ENCODE assay signal across 8 cellular contexts in genomic region chr3:194686816-194687637, GRCh38. TPM values are rescaled to one million over a fixed set of nuclear protein-coding genes. Genes with fewer than 3 reads are reported as not detected.
DNase-seq lines count a peak whose midpoint lies in the region; ATAC-seq and TF ChIP-seq lines count a peak whose summit lies in the region.

No MANE protein-coding gene starts in this region.

- H3K9me2 ChIP-seq in DOHH2 (replicated peaks; ENCODE audit: control insufficient read depth, low read length) (no peaks in the 10 kb centered on the region), neural cell (ENCODE audit: insufficient read depth, low read length) (no peaks in the 10 kb centered on the region)

- H3K4me1 Mint-ChIP-seq in activated T-cell treated with anti-CD3 and anti-CD28 coated beads, Interleukin-2, amount 50 U/mL, for 4 hours (ENCODE audit: low read depth): peaks cover 66% of the 10 kb centered on the region

- no peak for TF ChIP-seq RAD21 in neural cell (conservative IDR thresholded peaks at IDR 0.05)

- no peak for TF ChIP-seq EP300 in neural cell (conservative IDR thresholded peaks at IDR 0.05; ENCODE audit: poor library complexity, severe bottlenecking)

- peak overlapping the region; percentile 95 for H3K27ac ChIP-seq in DOHH2 (ENCODE audit: low read depth, low read length)
- H3K27ac ChIP-seq in HUES6 (ENCODE audit: low read depth, low read length): no peak overlapping the region
- H3K27ac ChIP-seq in neural cell (ENCODE audit: low read length): peak overlapping the region; percentile 7

- H2AFZ ChIP-seq in neural cell (ENCODE audit: low read depth, low read length): no peak overlapping the region

- peak; percentile 13 to 18 for ATAC-seq in activated T-cell treated with anti-CD3 and anti-CD28 coated beads, Interleukin-2, amount 50 U/mL, for 4 hours
- ATAC-seq in HG03045 (IDR thresholded peaks at IDR 0.05; ENCODE audit: unreplicated experiment) (no peak), HG02852 (IDR thresholded peaks at IDR 0.05; ENCODE audit: unreplicated experiment) (no peak)

- H3K36me3 ChIP-seq in DOHH2 (ENCODE audit: control insufficient read depth, low read length) (peaks cover 9% of the 10 kb centered on the region; the same call in 1 of the 2 replicates), HUES6 (ENCODE audit: control insufficient read depth, insufficient read depth, low read length) (no peaks in the 10 kb centered on the region), neural cell (ENCODE audit: insufficient read depth, low read length) (no peaks in the 10 kb centered on the region)

- H3K27me3 ChIP-seq in DOHH2 (ENCODE audit: control insufficient read depth, low read length): peaks cover 22% of the 10 kb centered on the region
- H3K27me3 ChIP-seq in HUES6 (ENCODE audit: control insufficient read depth, insufficient read depth, low read length): peaks cover 35% of the 10 kb centered on the region
- H3K27me3 ChIP-seq in neural cell (ENCODE audit: insufficient read depth, low read depth, low read length): peaks cover 55% of the 10 kb centered on the region

- TF ChIP-seq CTCF in DOHH2 (IDR thresholded peaks at IDR 0.05; ENCODE audit: low read depth, low read length, poor library complexity, severe bottlenecking): no peak
- TF ChIP-seq CTCF in fibroblast of villous mesenchyme (IDR thresholded peaks at IDR 0.05; ENCODE audit: insufficient read depth, low read depth, low read length): no peak
- TF ChIP-seq CTCF in neural cell (IDR thresholded peaks at IDR 0.05; ENCODE audit: poor library complexity, severe bottlenecking): no peak

- DNase-seq in activated T-cell treated with anti-CD3 and anti-CD28 coated beads, Interleukin-2, amount 50 U/mL, for 4 hours: peak; percentile 20
- peak; percentile 55 for DNase-seq in fibroblast of villous mesenchyme (ENCODE audit: low read depth)
- no peak for DNase-seq in LoVo (ENCODE audit: low spot score)

- peaks cover 21% of the 10 kb centered on the region for H3K27me3 Mint-ChIP-seq in activated T-cell treated with anti-CD3 and anti-CD28 coated beads, Interleukin-2, amount 50 U/mL, for 4 hours (ENCODE audit: low read depth)

- H3K9me3 Mint-ChIP-seq in activated T-cell treated with anti-CD3 and anti-CD28 coated beads, Interleukin-2, amount 50 U/mL, for 4 hours: no peaks in the 10 kb centered on the region

- peaks cover 22% of the 10 kb centered on the region for H3K79me2 ChIP-seq in DOHH2 (ENCODE audit: control insufficient read depth, low read length)
- no peaks in the 10 kb centered on the region for H3K79me2 ChIP-seq in neural cell (replicated peaks; ENCODE audit: insufficient read depth, low read length)

- peaks cover 78% of the 10 kb centered on the region for H3K4me1 ChIP-seq in DOHH2 (ENCODE audit: control insufficient read depth, low read length)
- peaks cover 21% of the 10 kb centered on the region for H3K4me1 ChIP-seq in HUES6 (ENCODE audit: control insufficient read depth, insufficient read depth, low read length)

- peak overlapping the region; percentile 95 for H3K4me3 Mint-ChIP-seq in activated T-cell treated with anti-CD3 and anti-CD28 coated beads, Interleukin-2, amount 50 U/mL, for 4 hours

- H4K20me1 ChIP-seq in DOHH2 (ENCODE audit: control insufficient read depth, insufficient read depth, low read depth, low read length) (no peaks in the 10 kb centered on the region), neural cell (ENCODE audit: insufficient read depth) (no peaks in the 10 kb centered on the region)

- H3K4me3 ChIP-seq in DOHH2 (ENCODE audit: low read length): peak overlapping the region; percentile 87
- H3K4me3 ChIP-seq in HUES6 (ENCODE audit: low read depth, low read length): peak overlapping the region; percentile 74
- peak overlapping the region; percentile 87 for H3K4me3 ChIP-seq in fibroblast of villous mesenchyme (ENCODE audit: low read depth, low read length)
- H3K4me3 ChIP-seq in neural cell (ENCODE audit: low read length): peak overlapping the region; percentile 74

- H3K4me2 ChIP-seq in DOHH2 (ENCODE audit: low read length) (peak overlapping the region; percentile 99), neural cell (ENCODE audit: low read length) (peak overlapping the region; percentile 73)

- peak overlapping the region; percentile 75 for H3K9ac ChIP-seq in HUES6 (ENCODE audit: low read length)
- peak overlapping the region; percentile 36 for H3K9ac ChIP-seq in neural cell (ENCODE audit: low read length)

- H3K36me3 Mint-ChIP-seq in activated T-cell treated with anti-CD3 and anti-CD28 coated beads, Interleukin-2, amount 50 U/mL, for 4 hours (ENCODE audit: insufficient read depth): peaks cover 5% of the 10 kb centered on the region

- H3F3A ChIP-seq in DOHH2 (ENCODE audit: control insufficient read depth, insufficient read depth): peaks cover 32% of the 10 kb centered on the region
- H3F3A ChIP-seq in neural cell (ENCODE audit: insufficient read depth, low read length, poor library complexity, severe bottlenecking): no peaks in the 10 kb centered on the region

- H3K9me3 ChIP-seq in DOHH2 (ENCODE audit: control insufficient read depth, insufficient read depth, low read length) (no peaks in the 10 kb centered on the region), HUES6 (ENCODE audit: control insufficient read depth, insufficient read depth, low read depth, low read length) (no peaks in the 10 kb centered on the region), neural cell (ENCODE audit: low read length) (no peaks in the 10 kb centered on the region)

TF ChIP-seq in neural cell, 6 proteins besides CTCF, POLR2A, EP300 and RAD21:
- TF ChIP-seq MXI1 (conservative IDR thresholded peaks at IDR 0.05; ENCODE audit: poor library complexity, severe bottlenecking) (no peak), POLR2AphosphoS5 (IDR thresholded peaks at IDR 0.05) (no peak), TAF1 (IDR thresholded peaks at IDR 0.05; ENCODE audit: low read depth) (no peak), SMC3 (conservative IDR thresholded peaks at IDR 0.05; ENCODE audit: poor library complexity) (no peak)
- TF ChIP-seq, protein P1, sequence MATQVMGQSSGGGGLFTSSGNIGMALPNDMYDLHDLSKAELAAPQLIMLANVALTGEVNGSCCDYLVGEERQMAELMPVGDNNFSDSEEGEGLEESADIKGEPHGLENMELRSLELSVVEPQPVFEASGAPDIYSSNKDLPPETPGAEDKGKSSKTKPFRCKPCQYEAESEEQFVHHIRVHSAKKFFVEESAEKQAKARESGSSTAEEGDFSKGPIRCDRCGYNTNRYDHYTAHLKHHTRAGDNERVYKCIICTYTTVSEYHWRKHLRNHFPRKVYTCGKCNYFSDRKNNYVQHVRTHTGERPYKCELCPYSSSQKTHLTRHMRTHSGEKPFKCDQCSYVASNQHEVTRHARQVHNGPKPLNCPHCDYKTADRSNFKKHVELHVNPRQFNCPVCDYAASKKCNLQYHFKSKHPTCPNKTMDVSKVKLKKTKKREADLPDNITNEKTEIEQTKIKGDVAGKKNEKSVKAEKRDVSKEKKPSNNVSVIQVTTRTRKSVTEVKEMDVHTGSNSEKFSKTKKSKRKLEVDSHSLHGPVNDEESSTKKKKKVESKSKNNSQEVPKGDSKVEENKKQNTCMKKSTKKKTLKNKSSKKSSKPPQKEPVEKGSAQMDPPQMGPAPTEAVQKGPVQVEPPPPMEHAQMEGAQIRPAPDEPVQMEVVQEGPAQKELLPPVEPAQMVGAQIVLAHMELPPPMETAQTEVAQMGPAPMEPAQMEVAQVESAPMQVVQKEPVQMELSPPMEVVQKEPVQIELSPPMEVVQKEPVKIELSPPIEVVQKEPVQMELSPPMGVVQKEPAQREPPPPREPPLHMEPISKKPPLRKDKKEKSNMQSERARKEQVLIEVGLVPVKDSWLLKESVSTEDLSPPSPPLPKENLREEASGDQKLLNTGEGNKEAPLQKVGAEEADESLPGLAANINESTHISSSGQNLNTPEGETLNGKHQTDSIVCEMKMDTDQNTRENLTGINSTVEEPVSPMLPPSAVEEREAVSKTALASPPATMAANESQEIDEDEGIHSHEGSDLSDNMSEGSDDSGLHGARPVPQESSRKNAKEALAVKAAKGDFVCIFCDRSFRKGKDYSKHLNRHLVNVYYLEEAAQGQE (IDR thresholded peaks at IDR 0.05; ENCODE audit: borderline replicate concordance): no peak

RNA-seq across cellular contexts. Expression of gene FAM43A, which starts 1.3 kb away (rescaled TPM):
- 10 to 100 TPM in 2 of 3 donors, 1 to 10 TPM in 1; 9.9 to 27.8 (median 19.8) TPM for total RNA-seq in activated T-cell treated with anti-CD3 and anti-CD28 coated beads, Interleukin-2, amount 50 U/mL, for 4 hours
- 22.0 and 37.0 TPM in 2 replicates for total RNA-seq in fibroblast of villous mesenchyme
- polyA plus RNA-seq in neural cell: 0.59 and 0.82 TPM in 2 replicates
- 1.2 TPM in 2 replicates for polyA minus RNA-seq in neural cell

RNA-seq across cellular contexts. Expression of gene LSG1, which starts 15.0 kb away (rescaled TPM):
- 10 to 100 TPM; 68.4 to 82.0 (median 70.3) TPM for total RNA-seq in activated T-cell treated with anti-CD3 and anti-CD28 coated beads, Interleukin-2, amount 50 U/mL, for 4 hours
- total RNA-seq in fibroblast of villous mesenchyme: 56.6 and 65.1 TPM in 2 replicates
- 25.6 and 35.5 TPM in 2 replicates for polyA plus RNA-seq in neural cell
- polyA minus RNA-seq in neural cell: 35.8 and 37.6 TPM in 2 replicates

RNA-seq across cellular contexts. Expression of gene TMEM44, which starts 53.8 kb away (rescaled TPM):
- total RNA-seq in activated T-cell treated with anti-CD3 and anti-CD28 coated beads, Interleukin-2, amount 50 U/mL, for 4 hours: 1 to 10 TPM; 1.1 to 2.4 (median 2.0) TPM
- total RNA-seq in fibroblast of villous mesenchyme: 11.7 and 23.2 TPM in 2 replicates
- 40.6 and 59.3 TPM in 2 replicates for polyA plus RNA-seq in neural cell
- 34.3 and 38.0 TPM in 2 replicates for polyA minus RNA-seq in neural cell

Comparison
In these comparisons a context has a peak if more than half of its experiments do, and no peak if none do; other contexts are left out.
1. ATAC-seq: peak in activated T-cell treated with anti-CD3 and anti-CD28 coated beads, Interleukin-2, amount 50 U/mL, for 4 hours (2 of 2); none in HG03045 (single experiment) and HG02852 (single experiment).
2. Peak in every context shown above with its lines, with median percentiles within 50 percentile points of each other: H3K4me3 ChIP-seq.